Comparison of ENCODE assay signal across 8 cellular contexts in the genomic region with DNA sequence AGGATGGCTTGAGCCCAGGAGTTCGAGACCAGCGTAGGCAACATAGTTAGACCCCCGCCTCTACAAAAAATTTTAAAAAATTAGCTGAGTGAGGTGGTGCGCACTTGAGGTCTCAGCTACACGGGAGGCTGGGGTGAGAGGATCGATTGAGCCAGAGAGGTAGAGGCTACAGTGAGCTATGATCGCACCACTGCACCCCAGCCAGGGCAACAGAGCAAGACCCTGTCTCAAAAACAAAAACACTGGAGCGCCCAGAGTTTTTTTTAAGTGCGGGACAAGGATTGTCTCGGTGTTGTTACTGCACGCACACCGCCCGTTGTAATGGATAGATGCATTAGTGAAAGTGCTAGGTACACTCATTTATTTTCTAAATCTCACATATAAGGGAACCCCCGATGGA. TPM values are rescaled to one million over a fixed set of nuclear protein-coding genes. Genes with fewer than 3 reads are reported as not detected.
DNase-seq lines count a peak whose midpoint lies in the region; ATAC-seq and TF ChIP-seq lines count a peak whose summit lies in the region.

No MANE protein-coding gene starts in this region.

- in situ Hi-C loops in astrocyte of the cerebellum (cut with HindIII; ENCODE audit: low sequenced_read_pairs) = no loop called here

- H3K4me1 ChIP-seq in heart left ventricle = peaks cover 0 to 62% (median 26%) of the 10 kb centered on the region in 12 donors
- H3K4me1 ChIP-seq in upper lobe of right lung = peaks cover 28% of the 10 kb centered on the region

- TF ChIP-seq CTCF in heart left ventricle (IDR thresholded peaks at IDR 0.05) (no peak), astrocyte of the cerebellum (IDR thresholded peaks at IDR 0.05; ENCODE audit: low read depth, low read length, missing control alignments) (no peak), upper lobe of right lung (IDR thresholded peaks at IDR 0.05) (no peak)

- H3K9me3 ChIP-seq in heart left ventricle (no peaks in the 10 kb centered on the region), upper lobe of right lung (no peaks in the 10 kb centered on the region)

- H3K27ac ChIP-seq in heart left ventricle (peak overlapping the region in 1 of 12 donors; percentile 37), upper lobe of right lung (no peak overlapping the region)

- intact Hi-C loops in heart left ventricle (cut with DNase I) (loop anchor here in 1 of 10 donors (5.0 kb wide), 1 partner anchor 61 kb away; no protein-coding TSS in a partner anchor), left ventricle myocardium superior (cut with micrococcal nuclease) (no loop called here), upper lobe of right lung (cut with DNase I) (no loop called here)

- H3K27ac Mint-ChIP-seq in memory B cell = peak overlapping the region; percentile 83

- no peaks in the 10 kb centered on the region for H3K27me3 Mint-ChIP-seq in memory B cell

- H3K36me3 Mint-ChIP-seq in memory B cell = peaks cover 5% of the 10 kb centered on the region

- no peak for DNase-seq in heart left ventricle
- DNase-seq in left ventricle myocardium superior = no peak
- no peak for DNase-seq in astrocyte of the cerebellum (ENCODE audit: low read depth)
- DNase-seq in memory B cell (ENCODE audit: low spot score in 2 of 2) = no peak
- DNase-seq in upper lobe of right lung = no peak
- no peak for DNase-seq in ecto neural progenitor cell (ENCODE audit: low spot score)
- no peak for DNase-seq in SW480 (ENCODE audit: low spot score)

- H3K36me3 ChIP-seq in heart left ventricle (peaks cover 0 to 12% (median 0%) of the 10 kb centered on the region in 9 donors), upper lobe of right lung (no peaks in the 10 kb centered on the region)

- WGBS in heart left ventricle, 4 donors = 50 to 55% (median 53%) methylated on average over 14 of the region's 14 CpGs

- no peak for ATAC-seq in heart left ventricle
- ATAC-seq in left ventricle myocardium superior = no peak
- no peak for ATAC-seq in memory B cell (ENCODE audit: low read depth)
- ATAC-seq in upper lobe of right lung = no peak
- ATAC-seq in HG02610 (IDR thresholded peaks at IDR 0.05; ENCODE audit: unreplicated experiment) = no peak

- no peak for TF ChIP-seq POLR2A in heart left ventricle (IDR thresholded peaks at IDR 0.05)

- H3K4me3 ChIP-seq in heart left ventricle (peak overlapping the region; percentile 37 to 92 (median 72)), astrocyte of the cerebellum (ENCODE audit: low read depth, low read length) (peak overlapping the region; percentile 64), upper lobe of right lung (peak overlapping the region; percentile 69)

- H3K4me3 Mint-ChIP-seq in memory B cell = peak overlapping the region; percentile 80

- peaks cover 47% of the 10 kb centered on the region for H3K4me1 Mint-ChIP-seq in memory B cell

- H3K9me3 Mint-ChIP-seq in memory B cell = no peaks in the 10 kb centered on the region

- H3K27me3 ChIP-seq in heart left ventricle (no peaks in the 10 kb centered on the region), upper lobe of right lung (no peaks in the 10 kb centered on the region)

RNA-seq across cellular contexts. Expression of gene PIK3CD, which starts 37.1 kb away (rescaled TPM):
- total RNA-seq in heart left ventricle = 10 to 100 TPM in 3 of 9 donors, 1 to 10 TPM in 6; 2.3 to 18.8 (median 4.4) TPM
- 1 to 10 TPM; 1.9 to 2.0 TPM for polyA plus RNA-seq in heart left ventricle
- 3.4 TPM for total RNA-seq in left ventricle myocardium superior
- total RNA-seq in upper lobe of right lung = 18.2 TPM
